11 cellular contexts compared by ENCODE assay signal in genomic region chr13:20993661-20994440, GRCh38.
DNase-seq lines count a peak whose midpoint lies in the region; ATAC-seq and TF ChIP-seq lines count a peak whose summit lies in the region.
"Had no signal": no experiment of that assay in that cellular context is flagged by ENCODE, and none has a peak within 500 bp of the region (broad histone marks: within the 10 kb centered on the region; RNA-seq: fewer than 3 reads in every experiment).

No MANE protein-coding gene starts in this region.

- ATAC-seq in HG03095 (IDR thresholded peaks at IDR 0.05; ENCODE audit: unreplicated experiment) (no peak), GM21576 (IDR thresholded peaks at IDR 0.05; ENCODE audit: unreplicated experiment) (no peak)

- 0 out of 2 replicates have a peak overlapping the region, but pooled peaks have one; percentile 12 for H3K27ac ChIP-seq in RWPE1
- H3K27ac ChIP-seq: stomach had no signal

- H3K9ac ChIP-seq in skeletal muscle satellite cell (ENCODE audit: low read depth, low read length): no peak overlapping the region

- peaks cover 44% of the 10 kb centered on the region for H3K36me3 ChIP-seq in skeletal muscle satellite cell (ENCODE audit: insufficient read depth, low read length)

- no peaks in the 10 kb centered on the region for H3K27me3 ChIP-seq in skeletal muscle satellite cell (ENCODE audit: control insufficient read depth, insufficient read depth, low read length)
- H3K27me3 ChIP-seq: spleen, stomach had no signal

- intact Hi-C loops in head of caudate nucleus (cut with DNase I): no loop called here

- POLR2A ChIA-PET in RWPE1 (lab: Yijun Ruan, JAX; ENCODE audit: low non-redundant PET): no interaction called here

- H3K4me3 ChIP-seq in epithelial cell of proximal tubule (ENCODE audit: low read depth, low read length) (no peak overlapping the region), skeletal muscle satellite cell (ENCODE audit: low read length) (no peak overlapping the region)
- H3K4me3 ChIP-seq: spleen, stomach had no signal

- DNase-seq in HCEC 1CT (peak; percentile 47), RWPE1 (ENCODE audit: low spot score) (peak; percentile 30), epithelial cell of proximal tubule (ENCODE audit: low read depth) (peak; percentile 63), DMS114 treated with DMSO at 0.1 percent for 48 hours (lab: John Stamatoyannopoulos, UW; ENCODE audit: unreplicated experiment) (no peak), head of caudate nucleus (no peak)
- DNase-seq: activated naive CD8-positive, alpha-beta T cell treated with anti-CD3 and anti-CD28 coated beads, Interleukin-2, amount 10 ng/mL, durations not matched to agents 7 days and 5 days; spleen; stomach had no signal

- CTCF ChIA-PET in RWPE1 (lab: Yijun Ruan, JAX): interaction anchor here (0.6 kb wide), 2 partner anchors 222 to 347 kb away, joined by 4 to 5 read pairs; no protein-coding TSS in a partner anchor

- no peaks in the 10 kb centered on the region for H3K9me3 ChIP-seq in skeletal muscle satellite cell (replicated peaks; ENCODE audit: low read length)
- H3K9me3 ChIP-seq: stomach had no signal

- H3K4me1 ChIP-seq in skeletal muscle satellite cell (ENCODE audit: control insufficient read depth, insufficient read depth, low read length): peaks cover 38% of the 10 kb centered on the region

- H3K4me2 ChIP-seq in skeletal muscle satellite cell (ENCODE audit: low read length): peak overlapping the region; percentile 6

- TF ChIP-seq CTCF in RWPE1 (conservative IDR thresholded peaks at IDR 0.05; ENCODE audit: low read depth) (no peak), epithelial cell of proximal tubule (conservative IDR thresholded peaks at IDR 0.05; ENCODE audit: low read depth, low read length) (no peak)

Comparison
In these comparisons a context has a peak if more than half of its experiments do, and no peak if none do; other contexts are left out.
1. DNase-seq: peak in HCEC 1CT (single experiment), RWPE1 (single experiment) and epithelial cell of proximal tubule (single experiment); none in DMS114 treated with DMSO at 0.1 percent for 48 hours (single experiment) and head of caudate nucleus (0 of 42).